ENCODE assay signal across 17 cellular contexts in the genomic region with DNA sequence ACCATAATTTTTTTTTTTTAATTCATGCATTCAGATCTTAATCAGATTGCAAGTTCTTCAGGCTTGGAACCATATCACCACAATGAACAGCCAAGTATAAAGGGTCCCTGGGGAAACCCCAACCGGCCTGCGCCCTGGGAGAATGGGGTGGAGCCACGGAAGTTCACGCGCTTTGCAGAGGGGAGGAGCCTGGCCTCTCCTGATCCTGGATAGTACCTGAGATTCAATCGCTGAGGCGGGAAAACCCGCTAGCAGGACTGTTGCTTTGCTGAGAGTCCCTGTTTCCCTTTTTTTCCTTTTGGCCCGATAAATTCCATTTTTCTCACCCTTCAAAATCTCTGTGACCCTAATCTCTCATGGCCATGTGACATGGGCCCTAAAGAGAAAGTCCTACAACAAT.
"Had no signal": no experiment of that assay in that cellular context is flagged by ENCODE, and none has a peak within 500 bp of the region (broad histone marks: within the 10 kb centered on the region; RNA-seq: fewer than 3 reads in every experiment).

No MANE protein-coding gene starts in this region.

- H3K9me3 ChIP-seq: esophagus squamous epithelium, left ventricle myocardium inferior, prostate gland, stomach, thoracic aorta, transverse colon had no signal

- H3K9me3 Mint-ChIP-seq: dendritic cell treated with granulocyte-macrophage colony-stimulating factor and Interleukin-4, amounts not matched to agents 40 ng/mL and 50 ng/mL, for 4 days; effector memory CD8-positive, alpha-beta T cell; nephron had no signal

- H3K27me3 ChIP-seq: esophagus squamous epithelium, stomach, transverse colon had no signal

- H3K36me3 Mint-ChIP-seq: naive B cell had no signal

- DNase-seq: effector memory CD8-positive, alpha-beta T cell; esophagus squamous epithelium; foreskin fibroblast; kidney; left cardiac atrium; left ventricle myocardium inferior; mesenchymal stem cell; naive B cell; stimulated activated naive CD4-positive, alpha-beta T cell; substantia nigra; transverse colon had no signal

- H2AFZ ChIP-seq: parathyroid adenoma had no signal

- ATAC-seq: effector memory CD8-positive, alpha-beta T cell had no signal

- H3K9ac ChIP-seq: parathyroid adenoma had no signal

- H3K27ac Mint-ChIP-seq: dendritic cell treated with granulocyte-macrophage colony-stimulating factor and Interleukin-4, amounts not matched to agents 40 ng/mL and 50 ng/mL, for 4 days; effector memory CD8-positive, alpha-beta T cell; naive B cell; nephron had no signal

- H3K4me1 Mint-ChIP-seq: naive B cell, nephron had no signal

- H3K4me3 Mint-ChIP-seq: dendritic cell treated with granulocyte-macrophage colony-stimulating factor and Interleukin-4, amounts not matched to agents 40 ng/mL and 50 ng/mL, for 4 days; effector memory CD8-positive, alpha-beta T cell; naive B cell; nephron had no signal

- H3K4me1 ChIP-seq: esophagus squamous epithelium, parathyroid adenoma, prostate gland, transverse colon had no signal

- H3K79me2 ChIP-seq: parathyroid adenoma had no signal

- H3K27ac ChIP-seq: esophagus squamous epithelium, left ventricle myocardium inferior, parathyroid adenoma, prostate gland, thoracic aorta, transverse colon had no signal

- H3K27me3 Mint-ChIP-seq: dendritic cell treated with granulocyte-macrophage colony-stimulating factor and Interleukin-4, amounts not matched to agents 40 ng/mL and 50 ng/mL, for 4 days; effector memory CD8-positive, alpha-beta T cell had no signal
